Comparison of ENCODE assay signal across 21 cellular contexts in the genomic region with DNA sequence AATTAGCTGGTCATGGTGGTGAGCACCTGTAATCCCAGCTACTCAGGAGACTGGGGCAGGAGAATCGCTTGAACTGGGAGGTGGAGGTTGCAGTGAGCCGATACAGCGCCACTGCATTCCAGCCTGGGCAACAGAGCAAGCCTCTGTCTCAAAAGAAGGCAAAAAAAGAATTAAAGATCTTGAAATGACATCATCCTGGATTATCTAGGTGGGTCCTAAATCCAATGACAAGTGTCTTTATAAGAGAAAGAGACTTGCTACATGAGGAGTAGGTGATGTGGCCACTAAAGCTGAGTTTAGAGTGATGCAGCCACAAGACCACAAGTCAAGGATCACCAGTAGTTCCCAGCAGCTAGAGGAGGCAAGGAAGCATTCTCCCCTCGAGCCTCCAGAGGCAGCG.
"Had no signal": no experiment of that assay in that cellular context is flagged by ENCODE, and none has a peak within 500 bp of the region (broad histone marks: within the 10 kb centered on the region; RNA-seq: fewer than 3 reads in every experiment).

No MANE protein-coding gene starts in this region.

- H3K27me3 ChIP-seq: ascending aorta, heart right ventricle, neural progenitor cell, suprapubic skin, transverse colon had no signal

- ATAC-seq: activated CD4-positive, alpha-beta T cell treated with anti-CD3 and anti-CD28 coated beads for 36 hours; esophagus mucosa; gastroesophageal sphincter; heart right ventricle; left ventricle myocardium superior; mucosa of descending colon; naive thymus-derived CD4-positive, alpha-beta T cell; stimulated activated naive CD8-positive, alpha-beta T cell treated with anti-CD3 and anti-CD28 coated beads, Interleukin-15, amount 100 ng/mL, for 72 hours had no signal

- H3K27me3 Mint-ChIP-seq: central memory CD8-positive, alpha-beta T cell had no signal

- H3K36me3 ChIP-seq: ascending aorta, gastroesophageal sphincter, neural progenitor cell, suprapubic skin, transverse colon had no signal

- H3K27ac ChIP-seq: ascending aorta, coronary artery, gastroesophageal sphincter, neural progenitor cell, suprapubic skin, transverse colon, VCaP had no signal

- DNase-seq: activated CD4-positive, alpha-beta T cell treated with anti-CD3 and anti-CD28 coated beads for 36 hours; activated CD4-positive, alpha-beta T cell treated with anti-CD3 and anti-CD28 coated beads, Interleukin-2, amount 50 U/mL, for 48 hours; activated gamma-delta T cell; heart right ventricle; left ventricle myocardium superior; mesenchymal stem cell; mucosa of descending colon; naive thymus-derived CD4-positive, alpha-beta T cell; stimulated activated CD4-positive, alpha-beta T cell treated with anti-CD3 and anti-CD28 coated beads, Interleukin-2, amount 100 ng/mL, for 24 hours; stimulated activated naive CD8-positive, alpha-beta T cell treated with anti-CD3 and anti-CD28 coated beads, Interleukin-15, amount 100 ng/mL, for 72 hours; transverse colon had no signal

- H3K4me3 Mint-ChIP-seq: activated CD4-positive, alpha-beta T cell treated with anti-CD3 and anti-CD28 coated beads for 36 hours; activated naive CD4-positive, alpha-beta T cell treated with anti-CD3 and anti-CD28 coated beads, Interleukin-2, amount 50 U/mL, for 24 hours; central memory CD8-positive, alpha-beta T cell; naive thymus-derived CD4-positive, alpha-beta T cell; neural progenitor cell; stimulated activated naive CD8-positive, alpha-beta T cell treated with anti-CD3 and anti-CD28 coated beads, Interleukin-15, amount 100 ng/mL, for 72 hours had no signal

- H3K9me3 Mint-ChIP-seq: activated naive CD4-positive, alpha-beta T cell treated with anti-CD3 and anti-CD28 coated beads, Interleukin-2, amount 50 U/mL, for 24 hours; central memory CD8-positive, alpha-beta T cell; neural progenitor cell; stimulated activated naive CD8-positive, alpha-beta T cell treated with anti-CD3 and anti-CD28 coated beads, Interleukin-15, amount 100 ng/mL, for 72 hours had no signal

- H3K4me1 Mint-ChIP-seq: activated CD4-positive, alpha-beta T cell treated with anti-CD3 and anti-CD28 coated beads for 36 hours; activated naive CD4-positive, alpha-beta T cell treated with anti-CD3 and anti-CD28 coated beads, Interleukin-2, amount 50 U/mL, for 24 hours; neural progenitor cell had no signal

- H3K36me3 Mint-ChIP-seq: activated naive CD4-positive, alpha-beta T cell treated with anti-CD3 and anti-CD28 coated beads, Interleukin-2, amount 50 U/mL, for 24 hours; neural progenitor cell had no signal

- H3K27ac Mint-ChIP-seq: activated CD4-positive, alpha-beta T cell treated with anti-CD3 and anti-CD28 coated beads for 36 hours; activated naive CD4-positive, alpha-beta T cell treated with anti-CD3 and anti-CD28 coated beads, Interleukin-2, amount 50 U/mL, for 24 hours; naive thymus-derived CD4-positive, alpha-beta T cell; neural progenitor cell; progenitor cell of endocrine pancreas; stimulated activated naive CD8-positive, alpha-beta T cell treated with anti-CD3 and anti-CD28 coated beads, Interleukin-15, amount 100 ng/mL, for 72 hours had no signal

- H3K4me3 ChIP-seq: ascending aorta, coronary artery, gastroesophageal sphincter, heart right ventricle, mucosa of descending colon, neural progenitor cell, suprapubic skin, transverse colon had no signal

- H3K9me3 ChIP-seq: ascending aorta, gastroesophageal sphincter, heart right ventricle, mucosa of descending colon, suprapubic skin, transverse colon had no signal
